1 cellular context compared by ENCODE assay signal in genomic region chr2:27622921-27623384, GRCh38.
TF ChIP-seq lines count a peak whose summit lies in the region.

No MANE protein-coding gene starts in this region.

TF ChIP-seq in IMR-90, 13 proteins besides CTCF, POLR2A, EP300 and RAD21:
- TF ChIP-seq ELK1 (IDR thresholded peaks at IDR 0.05; ENCODE audit: borderline replicate concordance, low read depth, low read length) (no peak), FOS (IDR thresholded peaks at IDR 0.05; ENCODE audit: low read depth, low read length) (no peak), CHD1 (IDR thresholded peaks at IDR 0.05; ENCODE audit: low read depth, low read length) (no peak), CEBPB (IDR thresholded peaks at IDR 0.05; ENCODE audit: low read depth, low read length) (no peak), BHLHE40 (IDR thresholded peaks at IDR 0.05; ENCODE audit: low read depth, low read length) (no peak), USF2 (IDR thresholded peaks at IDR 0.05; ENCODE audit: low read depth, low read length) (no peak), RFX5 (IDR thresholded peaks at IDR 0.05; ENCODE audit: low read depth, low read length) (no peak), RCOR1 (IDR thresholded peaks at IDR 0.05; ENCODE audit: insufficient replicate concordance, low read length) (no peak), MAZ (IDR thresholded peaks at IDR 0.05; ENCODE audit: borderline replicate concordance, low read depth, low read length) (no peak), MAFK (IDR thresholded peaks at IDR 0.05; ENCODE audit: low read depth, low read length) (no peak), NFE2L2 (IDR thresholded peaks at IDR 0.05; ENCODE audit: low read depth, low read length) (no peak), SMC3 (IDR thresholded peaks at IDR 0.05; ENCODE audit: low read depth, low read length) (no peak), MXI1 (IDR thresholded peaks at IDR 0.05; ENCODE audit: borderline replicate concordance, low read depth, low read length) (no peak)
